Comparison of ENCODE assay signal across 8 cellular contexts in genomic region chr3:38454179-38454883, GRCh38. TPM values are rescaled to one million over a fixed set of nuclear protein-coding genes. Genes with fewer than 3 reads are reported as not detected.
DNase-seq lines count a peak whose midpoint lies in the region; ATAC-seq and TF ChIP-seq lines count a peak whose summit lies in the region.

No MANE protein-coding gene starts in this region.

- 1% methylated on average over 43 to 61 of the region's 77 CpGs for WGBS in tibial nerve, 2 donors

- H3K9me3 Mint-ChIP-seq in endothelial cell (ENCODE audit: unreplicated experiment) = no peaks in the 10 kb centered on the region

- H3K27me3 Mint-ChIP-seq in endothelial cell (ENCODE audit: unreplicated experiment) = peaks cover 20% of the 10 kb centered on the region

- H3K4me3 Mint-ChIP-seq in endothelial cell (ENCODE audit: unreplicated experiment) = peak overlapping the region; percentile 99

- peak; percentile 24 for DNase-seq in CD1c-positive myeloid dendritic cell (ENCODE audit: extremely low spot score)
- peak; percentile 46 for DNase-seq in GM19238 (ENCODE audit: insufficient read length, low spot score)
- DNase-seq in activated CD4-positive, CD25-positive, alpha-beta regulatory T cell treated with anti-CD3 and anti-CD28 coated beads, Interleukin-2, amount 50 U/mL, for 72 hours = peak; percentile 49
- peak; percentile 40 for DNase-seq in endothelial cell (ENCODE audit: low spot score)
- DNase-seq in tibial nerve (ENCODE audit: low spot score in 2 of 2) = no peak
- no peak for DNase-seq in NCI-H446 treated with DMSO at 0.1 percent for 48 hours (lab: John Stamatoyannopoulos, UW)

- no peaks in the 10 kb centered on the region for H3K9me3 ChIP-seq in mucosa of rectum (ENCODE audit: control insufficient read depth in 2 of 2, low read length in 2 of 2)
- H3K9me3 ChIP-seq in tibial nerve = no peaks in the 10 kb centered on the region

- H3K27me3 ChIP-seq in mucosa of rectum (ENCODE audit: control insufficient read depth in 2 of 2, insufficient read depth in 2 of 2, low read length in 2 of 2) = no peaks in the 10 kb centered on the region
- H3K27me3 ChIP-seq in tibial nerve = no peaks in the 10 kb centered on the region

- TF ChIP-seq POLR2A in tibial nerve (IDR thresholded peaks at IDR 0.05) = peak in 1 of 2 donors; percentile 31

- peak overlapping the region; percentile 87 to 92 for H3K27ac ChIP-seq in mucosa of rectum (ENCODE audit: low read depth in 2 of 2, low read length in 2 of 2)
- peak overlapping the region; percentile 81 to 95 (median 85) for H3K27ac ChIP-seq in tibial nerve

- peak overlapping the region; percentile 93 for H3K27ac Mint-ChIP-seq in endothelial cell (ENCODE audit: unreplicated experiment)

- peaks cover 8% of the 10 kb centered on the region for H3K36me3 Mint-ChIP-seq in endothelial cell (ENCODE audit: low read depth, unreplicated experiment)

- TF ChIP-seq CTCF in endothelial cell (IDR thresholded peaks at IDR 0.05; ENCODE audit: unreplicated experiment) = no peak
- TF ChIP-seq CTCF in tibial nerve (IDR thresholded peaks at IDR 0.05) = no peak

- H3K4me1 Mint-ChIP-seq in endothelial cell (ENCODE audit: unreplicated experiment) = peaks cover 36% of the 10 kb centered on the region

- peak; percentile 24 for ATAC-seq in HG03460 (IDR thresholded peaks at IDR 0.05; ENCODE audit: unreplicated experiment)

- TF ChIP-seq EP300 in tibial nerve (IDR thresholded peaks at IDR 0.05) = no peak

- peak overlapping the region; percentile 75 to 86 for H3K9ac ChIP-seq in mucosa of rectum (ENCODE audit: low read depth in 1 of 2, low read length in 2 of 2)

- H3K4me1 ChIP-seq in mucosa of rectum (ENCODE audit: control insufficient read depth in 2 of 2, insufficient read depth in 2 of 2, low read length in 2 of 2) (peaks cover 28 to 41% of the 10 kb centered on the region in 2 donors), tibial nerve (peaks cover 0 to 48% (median 19%) of the 10 kb centered on the region in 4 donors)

- no peaks in the 10 kb centered on the region for H3K36me3 ChIP-seq in mucosa of rectum (ENCODE audit: control insufficient read depth in 2 of 2, insufficient read depth in 2 of 2, low read length in 2 of 2)
- H3K36me3 ChIP-seq in tibial nerve = no peaks in the 10 kb centered on the region

- peak overlapping the region; percentile 87 to 92 for H3K4me3 ChIP-seq in mucosa of rectum (ENCODE audit: low read length in 2 of 2)
- H3K4me3 ChIP-seq in tibial nerve = peak overlapping the region; percentile 78 to 97 (median 89)

RNA-seq across cellular contexts. Expression of gene ACVR2B, which starts 0.6 kb away (rescaled TPM):
- 56.7 TPM for total RNA-seq in endothelial cell (ENCODE audit: unreplicated experiment)
- 10 to 100 TPM in 3 of 4 donors, 1 to 10 TPM in 1; 8.7 to 15.3 (median 12.6) TPM for total RNA-seq in tibial nerve

RNA-seq across cellular contexts. Expression of gene EXOG, which starts 41.8 kb away (rescaled TPM):
- total RNA-seq in endothelial cell (ENCODE audit: unreplicated experiment) (18.3 TPM), tibial nerve (10 to 100 TPM in 3 of 4 donors, 1 to 10 TPM in 1; 9.9 to 21.9 (median 20.9) TPM)

Comparison
In these comparisons a context has a peak if more than half of its experiments do, and no peak if none do; other contexts are left out.
1. DNase-seq: peak in CD1c-positive myeloid dendritic cell (single experiment), GM19238 (single experiment), activated CD4-positive, CD25-positive, alpha-beta regulatory T cell treated with anti-CD3 and anti-CD28 coated beads, Interleukin-2, amount 50 U/mL, for 72 hours (single experiment) and endothelial cell (single experiment); none in tibial nerve (0 of 2) and NCI-H446 treated with DMSO at 0.1 percent for 48 hours (single experiment).